ENCODE assay signal across 9 cellular contexts in the genomic region with DNA sequence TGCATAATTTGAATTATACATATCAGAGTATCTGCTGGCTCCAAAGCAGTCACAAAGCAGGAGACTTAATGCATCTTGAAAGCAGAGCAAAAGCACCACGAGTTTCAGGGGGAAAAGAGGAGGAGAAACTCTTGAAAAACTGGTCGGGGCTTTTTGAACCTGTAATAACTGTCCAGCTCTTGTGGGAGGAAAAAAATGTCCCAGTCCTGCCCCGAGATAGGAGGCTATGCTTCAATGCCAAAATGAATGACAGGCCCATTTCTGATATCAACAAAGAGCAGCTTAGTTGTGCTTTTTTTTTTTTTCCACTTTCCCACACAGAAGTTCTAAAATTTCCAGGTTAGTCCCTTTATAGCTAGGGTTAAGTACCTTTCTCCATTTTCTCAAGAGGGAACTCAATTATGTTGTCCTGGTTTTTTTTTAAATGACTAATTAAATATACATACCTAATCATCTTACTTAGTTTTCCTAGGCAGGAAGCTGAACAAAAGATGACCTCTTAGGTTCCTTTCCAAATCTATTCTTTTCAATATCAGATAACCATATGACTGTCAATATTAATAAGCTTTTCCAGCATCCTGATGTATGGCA.
A peak's percentile ranks its signal among the peaks of the same experiment; 100 is the strongest.
DNase-seq lines count a peak whose midpoint lies in the region; ATAC-seq, FAIRE-seq and TF ChIP-seq lines count a peak whose summit lies in the region.
"Had no signal": no experiment of that assay in that cellular context is flagged by ENCODE, and none has a peak within 500 bp of the region (broad histone marks: within the 10 kb centered on the region; RNA-seq: fewer than 3 reads in every experiment).

No MANE protein-coding gene starts in this region.

- no TSS peak for BruUV-seq in endothelial cell of umbilical vein (replicated peaks; lab: Mats Ljungman, UMichigan)

- dilution Hi-C loops in endothelial cell of umbilical vein (cut with MboI; ENCODE audit: extremely low pct_ligation_motif_present, low sequenced_read_pairs): no loop called here

- no peak overlapping the region for H3K4me2 ChIP-seq in endothelial cell of umbilical vein (ENCODE audit: insufficient read depth, low read length)

- ATAC-seq in GM19467 (IDR thresholded peaks at IDR 0.05; ENCODE audit: unreplicated experiment) (peak; percentile 43), GM18907 (IDR thresholded peaks at IDR 0.05; ENCODE audit: unreplicated experiment) (no peak), HG02870 (IDR thresholded peaks at IDR 0.05; ENCODE audit: unreplicated experiment) (no peak)

- no peaks in the 10 kb centered on the region for H3K79me2 ChIP-seq in endothelial cell of umbilical vein (ENCODE audit: control insufficient read depth, insufficient read depth, low read length)

- intact Hi-C loops in endothelial cell of umbilical vein (cut with micrococcal nuclease): no loop called here

- H3K4me3 ChIP-seq in endothelial cell of umbilical vein (replicated peaks in 1 of 3; ENCODE audit: insufficient read depth in 1 of 3, low read depth in 1 of 3, low read length in 3 of 3) (no peak overlapping the region), skeletal muscle tissue (ENCODE audit: low read length in 3 of 3) (no peak overlapping the region)

- H3K27ac ChIP-seq in endothelial cell of umbilical vein (ENCODE audit: insufficient read depth, low read depth, low read length) (no peak overlapping the region), skeletal muscle tissue (ENCODE audit: low read depth, low read length) (peak overlapping the region; percentile 43)

- no peak overlapping the region for H3K9ac ChIP-seq in endothelial cell of umbilical vein (replicated peaks; ENCODE audit: extremely low read depth, insufficient read depth, low read length)
- H3K9ac ChIP-seq in skeletal muscle tissue (ENCODE audit: low read depth in 1 of 3, low read length in 3 of 3): peak overlapping the region in 1 of 3 donors; percentile 4

- no peaks in the 10 kb centered on the region for H3K9me1 ChIP-seq in endothelial cell of umbilical vein (replicated peaks; ENCODE audit: control insufficient read depth, extremely low read depth, insufficient read depth, low read length)

- FAIRE-seq in endothelial cell of umbilical vein (lab: Jason Lieb, UNC): peak; percentile 24

- TF ChIP-seq POLR2A in endothelial cell of umbilical vein (IDR thresholded peaks at IDR 0.05; ENCODE audit: low read depth, low read length): no peak

- POLR2A ChIA-PET in endothelial cell of umbilical vein (lab: Charles Lee): no interaction called here

- no peak for TF ChIP-seq CTCF in endothelial cell of umbilical vein (IDR thresholded peaks at IDR 0.05; ENCODE audit: extremely low read depth in 1 of 2, insufficient read depth in 1 of 2, low read depth in 1 of 2, low read length in 2 of 2)

- H3K27me3 ChIP-seq in endothelial cell of umbilical vein (ENCODE audit: control insufficient read depth in 2 of 2, insufficient read depth in 2 of 2, low read length in 2 of 2) (no peaks in the 10 kb centered on the region), skeletal muscle tissue (ENCODE audit: control insufficient read depth in 3 of 3, insufficient read depth in 3 of 3, low read length in 3 of 3) (no peaks in the 10 kb centered on the region)

- H4K20me1 ChIP-seq in endothelial cell of umbilical vein (replicated peaks; ENCODE audit: control insufficient read depth, extremely low read depth, insufficient read depth, low read length): no peaks in the 10 kb centered on the region

- peaks cover 7% of the 10 kb centered on the region for H3K4me1 ChIP-seq in endothelial cell of umbilical vein (ENCODE audit: control insufficient read depth, extremely low read depth, insufficient read depth, low read length)
- no peaks in the 10 kb centered on the region for H3K4me1 ChIP-seq in skeletal muscle tissue (ENCODE audit: control insufficient read depth in 3 of 3, insufficient read depth in 3 of 3, low read length in 3 of 3)

- H3K36me3 ChIP-seq in endothelial cell of umbilical vein (ENCODE audit: control insufficient read depth in 2 of 2, extremely low read depth in 1 of 2, insufficient read depth in 2 of 2, low read length in 2 of 2) (no peaks in the 10 kb centered on the region), skeletal muscle tissue (ENCODE audit: control insufficient read depth in 3 of 3, insufficient read depth in 3 of 3, low read length in 3 of 3) (peaks cover 0 to 2% (median 0%) of the 10 kb centered on the region in 3 donors)

- CTCF ChIA-PET in endothelial cell of umbilical vein (lab: Charles Lee): interaction anchor here (1.1 to 1.9 kb wide), 4 partner anchors 11 to 251 kb away, joined by 4 to 6 read pairs (median 5); no protein-coding TSS in a partner anchor

- H3K9me3 ChIP-seq in endothelial cell of umbilical vein (replicated peaks; ENCODE audit: control insufficient read depth, insufficient read depth, low read length) (no peaks in the 10 kb centered on the region), skeletal muscle tissue (ENCODE audit: control insufficient read depth in 3 of 3, low read length in 3 of 3) (no peaks in the 10 kb centered on the region)

- no peak overlapping the region for H2AFZ ChIP-seq in endothelial cell of umbilical vein (ENCODE audit: low read depth, low read length)

- DNase-seq in HUDEP-2 (lab: John Stamatoyannopoulos, UW; ENCODE audit: unreplicated experiment in 76 of 76) (peak in 72 of 76 experiments; percentile 10 to 92 (median 66)), endothelial cell of umbilical vein (ENCODE audit: low read depth, low spot score) (no peak)
- DNase-seq in stimulated activated CD8-positive, alpha-beta memory T cell treated with anti-CD3 and anti-CD28 coated beads, Interleukin-4, amount 100 ng/mL, for 48 hours: no peak
- DNase-seq: activated gamma-delta T cell, left cardiac atrium had no signal

TF ChIP-seq in endothelial cell of umbilical vein, 7 proteins besides CTCF, POLR2A, EP300 and RAD21:
- TF ChIP-seq GATA2 (IDR thresholded peaks at IDR 0.05; ENCODE audit: insufficient read depth, insufficient read length, low read depth, low read length) (no peak), JUN (IDR thresholded peaks at IDR 0.05; ENCODE audit: borderline replicate concordance, insufficient read depth, insufficient read length, low read depth) (no peak), MYC (IDR thresholded peaks at IDR 0.05; ENCODE audit: low read depth, low read length) (no peak), POLR2AphosphoS5 (IDR thresholded peaks at IDR 0.05; ENCODE audit: insufficient read depth, low read depth, low read length) (no peak), EZH2 (IDR thresholded peaks at IDR 0.05; ENCODE audit: borderline replicate concordance, low read depth, low read length, severe bottlenecking) (no peak), FOS (IDR thresholded peaks at IDR 0.05; ENCODE audit: borderline replicate concordance, insufficient read depth, low read length) (no peak)
- TF ChIP-seq, protein P1, sequence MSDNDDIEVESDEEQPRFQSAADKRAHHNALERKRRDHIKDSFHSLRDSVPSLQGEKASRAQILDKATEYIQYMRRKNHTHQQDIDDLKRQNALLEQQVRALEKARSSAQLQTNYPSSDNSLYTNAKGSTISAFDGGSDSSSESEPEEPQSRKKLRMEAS (IDR thresholded peaks at IDR 0.05; ENCODE audit: insufficient read depth, insufficient read length): no peak

Comparison
In these comparisons a context has a peak if more than half of its experiments do, and no peak if none do; other contexts are left out.
1. DNase-seq: peak in HUDEP-2 (72 of 76); none in endothelial cell of umbilical vein (single experiment) and stimulated activated CD8-positive, alpha-beta memory T cell treated with anti-CD3 and anti-CD28 coated beads, Interleukin-4, amount 100 ng/mL, for 48 hours (single experiment).